18 cellular contexts compared by ENCODE assay signal in the genomic region with DNA sequence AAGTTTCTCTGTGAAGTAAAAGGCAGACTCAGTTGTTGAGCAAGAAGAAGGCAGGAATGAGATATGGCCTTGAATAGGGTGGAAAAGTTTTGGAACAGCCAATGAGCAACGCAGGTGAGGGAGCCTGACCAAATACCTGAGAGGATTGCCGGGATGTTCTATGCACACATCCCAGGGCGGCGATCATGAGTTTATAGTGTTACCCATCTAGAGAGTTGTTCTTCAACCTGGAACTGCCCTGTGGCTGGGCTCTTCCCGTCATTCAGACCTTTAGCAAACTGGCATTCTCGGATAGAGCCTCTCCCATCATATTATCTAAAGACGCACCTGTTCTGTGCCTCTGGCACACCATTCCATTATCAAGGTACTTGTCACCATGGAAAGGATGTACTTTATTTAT.
"Had no signal": no experiment of that assay in that cellular context is flagged by ENCODE, and none has a peak within 500 bp of the region (broad histone marks: within the 10 kb centered on the region; RNA-seq: fewer than 3 reads in every experiment).

No MANE protein-coding gene starts in this region.

- DNase-seq: cortex of kidney; dorsolateral prefrontal cortex; effector CD8-positive, alpha-beta T cell; foreskin melanocyte; heart left ventricle; hippocampal formation; mesendoderm; naive thymus-derived CD4-positive, alpha-beta T cell; nephron progenitor cell; psoas muscle; retina; stimulated activated CD4-positive, alpha-beta T cell treated with anti-CD3 and anti-CD28 coated beads, Interleukin-2, amount 100 ng/mL, for 24 hours; stimulated activated CD4-positive, alpha-beta T cell treated with anti-CD3 and anti-CD28 coated beads, Interleukin-4, amount 100 ng/mL, for 4 hours; stimulated activated naive B cell treated with anti-CD40 and anti-IgM and Interleukin-4, amounts not matched to agents 10 μg/mL and 1 μg/mL and 100 μg/mL, for 72 hours; stimulated activated naive CD8-positive, alpha-beta T cell treated with anti-CD3 and anti-CD28 coated beads, Interleukin-15, amount 100 ng/mL, for 72 hours; substantia nigra; transverse colon had no signal

- ATAC-seq: heart left ventricle; naive thymus-derived CD4-positive, alpha-beta T cell; psoas muscle; sciatic nerve; stimulated activated naive B cell treated with anti-CD40 and anti-IgM and Interleukin-4, amounts not matched to agents 10 μg/mL and 1 μg/mL and 100 μg/mL, for 72 hours; stimulated activated naive CD8-positive, alpha-beta T cell treated with anti-CD3 and anti-CD28 coated beads, Interleukin-15, amount 100 ng/mL, for 72 hours had no signal
